8 cellular contexts compared by ENCODE assay signal in the genomic region with DNA sequence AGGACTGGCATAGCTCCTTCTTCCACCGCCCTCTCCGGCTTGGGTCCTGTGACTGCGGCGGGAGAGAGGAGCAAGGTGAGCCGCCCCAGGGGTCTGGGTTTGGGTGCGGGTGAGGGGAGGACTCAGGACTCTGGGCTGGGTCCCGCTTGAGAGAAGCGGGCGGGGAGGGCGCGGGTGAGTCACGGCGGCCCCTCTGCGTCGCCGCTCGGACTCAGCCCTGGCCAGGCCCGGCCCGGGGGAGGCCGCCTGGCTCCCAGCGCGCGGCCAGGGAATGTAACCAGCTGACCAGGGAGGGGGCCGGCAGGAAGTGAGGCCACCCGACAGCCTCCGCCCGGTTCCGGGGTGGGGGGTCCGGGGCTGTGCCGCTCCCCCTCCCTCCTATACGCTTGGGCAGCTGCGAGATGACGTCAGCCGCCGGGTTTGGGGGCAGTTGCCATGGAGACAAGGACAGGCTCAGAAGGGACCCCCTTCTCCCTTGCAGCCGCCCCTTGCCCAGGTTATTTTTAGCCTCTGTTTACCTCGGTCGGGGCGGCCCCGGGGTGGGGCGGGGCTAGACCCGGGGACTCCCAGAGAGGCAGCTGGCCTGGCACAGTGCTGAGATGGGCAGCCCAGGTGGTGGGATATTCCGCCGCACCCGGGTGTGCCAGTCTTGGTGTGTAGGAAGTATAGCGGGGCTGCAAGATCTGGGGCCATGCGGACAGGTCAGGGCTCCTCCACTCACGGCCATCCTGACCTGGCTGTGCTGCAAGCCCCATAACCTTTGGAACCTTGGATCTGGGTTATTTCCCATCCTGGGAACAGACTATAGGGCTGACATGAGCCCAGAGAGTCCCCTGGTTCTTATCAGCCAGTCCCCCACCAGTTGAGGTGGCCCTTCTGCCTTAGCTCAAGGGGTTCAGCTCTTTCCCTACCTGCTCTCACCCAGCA. TPM values are rescaled to one million over a fixed set of nuclear protein-coding genes. Genes with fewer than 3 reads are reported as not detected.
DNase-seq lines count a peak whose midpoint lies in the region; ATAC-seq and TF ChIP-seq lines count a peak whose summit lies in the region.

No MANE protein-coding gene starts in this region.

- peak overlapping the region; percentile 77 for H3K4me3 Mint-ChIP-seq in activated CD4-positive, alpha-beta T cell treated with anti-CD3 and anti-CD28 coated beads, Interleukin-2, amount 10 ng/mL, durations not matched to agents 24 days and 14 days
- H3K4me3 Mint-ChIP-seq in activated T-cell treated with anti-CD3 and anti-CD28 coated beads, Interleukin-2, amount 50 U/mL, for 4 hours: peak overlapping the region; percentile 77
- peak overlapping the region; percentile 92 to 97 (median 95) for H3K4me3 Mint-ChIP-seq in nephron

- peaks cover 13% of the 10 kb centered on the region for H3K4me1 Mint-ChIP-seq in activated CD4-positive, alpha-beta T cell treated with anti-CD3 and anti-CD28 coated beads, Interleukin-2, amount 10 ng/mL, durations not matched to agents 24 days and 14 days
- H3K4me1 Mint-ChIP-seq in activated T-cell treated with anti-CD3 and anti-CD28 coated beads, Interleukin-2, amount 50 U/mL, for 4 hours (ENCODE audit: low read depth): peaks cover 28% of the 10 kb centered on the region
- H3K4me1 Mint-ChIP-seq in nephron: peaks cover 26% of the 10 kb centered on the region

- peaks cover 24% of the 10 kb centered on the region for H3K4me1 ChIP-seq in foreskin keratinocyte

- ATAC-seq in HG03196 (IDR thresholded peaks at IDR 0.05; ENCODE audit: unreplicated experiment) (peak; percentile 50), foreskin keratinocyte (peak; percentile 14)
- ATAC-seq in activated T-cell treated with anti-CD3 and anti-CD28 coated beads, Interleukin-2, amount 50 U/mL, for 4 hours: peak in 1 of 2 donors; percentile 16

- peaks cover 2% of the 10 kb centered on the region for H3K36me3 Mint-ChIP-seq in activated CD4-positive, alpha-beta T cell treated with anti-CD3 and anti-CD28 coated beads, Interleukin-2, amount 10 ng/mL, durations not matched to agents 24 days and 14 days (ENCODE audit: low read depth)
- H3K36me3 Mint-ChIP-seq in activated T-cell treated with anti-CD3 and anti-CD28 coated beads, Interleukin-2, amount 50 U/mL, for 4 hours (ENCODE audit: insufficient read depth): no peaks in the 10 kb centered on the region
- H3K36me3 Mint-ChIP-seq in nephron (ENCODE audit: low read depth): peaks cover 6% of the 10 kb centered on the region

- H3K9me3 Mint-ChIP-seq in activated CD4-positive, alpha-beta T cell treated with anti-CD3 and anti-CD28 coated beads, Interleukin-2, amount 10 ng/mL, durations not matched to agents 24 days and 14 days: no peaks in the 10 kb centered on the region
- no peaks in the 10 kb centered on the region for H3K9me3 Mint-ChIP-seq in activated T-cell treated with anti-CD3 and anti-CD28 coated beads, Interleukin-2, amount 50 U/mL, for 4 hours
- no peaks in the 10 kb centered on the region for H3K9me3 Mint-ChIP-seq in nephron

- no peaks in the 10 kb centered on the region for H3K27me3 ChIP-seq in foreskin keratinocyte

- TF ChIP-seq CTCF in foreskin keratinocyte (conservative IDR thresholded peaks at IDR 0.05): no peak
- no peak for TF ChIP-seq CTCF in nephron (IDR thresholded peaks at IDR 0.05; ENCODE audit: unreplicated experiment in 3 of 3)

- peaks cover 46% of the 10 kb centered on the region for H3K27me3 Mint-ChIP-seq in activated CD4-positive, alpha-beta T cell treated with anti-CD3 and anti-CD28 coated beads, Interleukin-2, amount 10 ng/mL, durations not matched to agents 24 days and 14 days
- peaks cover 10% of the 10 kb centered on the region for H3K27me3 Mint-ChIP-seq in activated T-cell treated with anti-CD3 and anti-CD28 coated beads, Interleukin-2, amount 50 U/mL, for 4 hours (ENCODE audit: low read depth)
- peaks cover 15% of the 10 kb centered on the region for H3K27me3 Mint-ChIP-seq in nephron (ENCODE audit: low read depth)

- H3K27ac Mint-ChIP-seq in activated CD4-positive, alpha-beta T cell treated with anti-CD3 and anti-CD28 coated beads, Interleukin-2, amount 10 ng/mL, durations not matched to agents 24 days and 14 days: no peak overlapping the region
- H3K27ac Mint-ChIP-seq in nephron: peak overlapping the region; percentile 64 to 88 (median 85)

- intact Hi-C loops in activated CD4-positive, alpha-beta T cell treated with anti-CD3 and anti-CD28 coated beads, Interleukin-2, amount 10 ng/mL, durations not matched to agents 24 days and 14 days (cut with micrococcal nuclease): no loop called here

- peak overlapping the region; percentile 3 for H3K27ac ChIP-seq in foreskin keratinocyte

- peak; percentile 74 for DNase-seq in activated CD4-positive, alpha-beta T cell treated with anti-CD3 and anti-CD28 coated beads, Interleukin-2, amount 10 ng/mL, durations not matched to agents 24 days and 14 days
- DNase-seq in activated CD4-positive, alpha-beta T cell treated with anti-CD3 and anti-CD28 coated beads, Interleukin-2, amount 50 U/mL, for 48 hours: no peak
- no peak for DNase-seq in activated T-cell treated with anti-CD3 and anti-CD28 coated beads, Interleukin-2, amount 50 U/mL, for 4 hours
- DNase-seq in foreskin keratinocyte (no peak), NCI-H1105 treated with DMSO at 0.1 percent for 48 hours (lab: John Stamatoyannopoulos, UW) (no peak), OCI-M2 (lab: John Stamatoyannopoulos, UW; ENCODE audit: unreplicated experiment) (no peak)

RNA-seq across cellular contexts. Expression of a gene that starts 1.6 kb away (rescaled TPM):
- 23.3 and 27.7 TPM in 2 replicates for total RNA-seq in activated CD4-positive, alpha-beta T cell treated with anti-CD3 and anti-CD28 coated beads, Interleukin-2, amount 10 ng/mL, durations not matched to agents 24 days and 14 days
- 10 to 100 TPM; 17.9 to 26.2 (median 18.0) TPM for total RNA-seq in activated T-cell treated with anti-CD3 and anti-CD28 coated beads, Interleukin-2, amount 50 U/mL, for 4 hours
- total RNA-seq in foreskin keratinocyte: 31.6 and 32.0 TPM in 2 replicates
- polyA plus RNA-seq in foreskin keratinocyte: 29.3 and 29.9 TPM in 2 replicates

RNA-seq across cellular contexts. Expression of a gene that starts 32.0 kb away (rescaled TPM):
- total RNA-seq in activated CD4-positive, alpha-beta T cell treated with anti-CD3 and anti-CD28 coated beads, Interleukin-2, amount 10 ng/mL, durations not matched to agents 24 days and 14 days: 60.2 and 62.5 TPM in 2 replicates
- 10 to 100 TPM; 53.7 to 59.3 (median 54.0) TPM for total RNA-seq in activated T-cell treated with anti-CD3 and anti-CD28 coated beads, Interleukin-2, amount 50 U/mL, for 4 hours
- total RNA-seq in foreskin keratinocyte: 37.0 and 42.9 TPM in 2 replicates
- polyA plus RNA-seq in foreskin keratinocyte: 17.8 and 22.1 TPM in 2 replicates

RNA-seq across cellular contexts. Expression of a gene that starts 46.9 kb away (rescaled TPM):
- total RNA-seq in activated CD4-positive, alpha-beta T cell treated with anti-CD3 and anti-CD28 coated beads, Interleukin-2, amount 10 ng/mL, durations not matched to agents 24 days and 14 days: not detected in 2 replicates
- not detected for total RNA-seq in activated T-cell treated with anti-CD3 and anti-CD28 coated beads, Interleukin-2, amount 50 U/mL, for 4 hours
- not detected in 2 replicates for total RNA-seq in foreskin keratinocyte
- polyA plus RNA-seq in foreskin keratinocyte: not detected in 2 replicates

RNA-seq across cellular contexts. Expression of a gene that starts 49.3 kb away (rescaled TPM):
- total RNA-seq in activated CD4-positive, alpha-beta T cell treated with anti-CD3 and anti-CD28 coated beads, Interleukin-2, amount 10 ng/mL, durations not matched to agents 24 days and 14 days: 30.9 and 31.8 TPM in 2 replicates
- total RNA-seq in activated T-cell treated with anti-CD3 and anti-CD28 coated beads, Interleukin-2, amount 50 U/mL, for 4 hours: 10 to 100 TPM; 36.0 to 49.1 (median 44.5) TPM
- total RNA-seq in foreskin keratinocyte: 97.7 and 102 TPM in 2 replicates
- 114 and 119 TPM in 2 replicates for polyA plus RNA-seq in foreskin keratinocyte
